Comparison of ENCODE assay signal across 22 cellular contexts in genomic region chr3:111578867-111579266, GRCh38. TPM values are rescaled to one million over a fixed set of nuclear protein-coding genes. Genes with fewer than 3 reads are reported as not detected.
A peak's percentile ranks its signal among the peaks of the same experiment; 100 is the strongest.
DNase-seq lines count a peak whose midpoint lies in the region; ATAC-seq, FAIRE-seq and TF ChIP-seq lines count a peak whose summit lies in the region.
"Had no signal": no experiment of that assay in that cellular context is flagged by ENCODE, and none has a peak within 500 bp of the region (broad histone marks: within the 10 kb centered on the region; RNA-seq: fewer than 3 reads in every experiment).

No MANE protein-coding gene starts in this region.

- H3K9me3 Mint-ChIP-seq in activated naive CD4-positive, alpha-beta T cell treated with anti-CD3 and anti-CD28 coated beads, Interleukin-2, amount 50 U/mL, for 24 hours, result no peaks in the 10 kb centered on the region
- H3K9me3 Mint-ChIP-seq in activated CD8-positive, alpha-beta T cell treated with anti-CD3 and anti-CD28 coated beads for 36 hours, result peaks cover 5% of the 10 kb centered on the region
- no peaks in the 10 kb centered on the region for H3K9me3 Mint-ChIP-seq in immature natural killer cell

- no peak for DNase-seq in activated naive CD4-positive, alpha-beta T cell treated with Interleukin-2 at 50 U/mL for 16 hours
- no peak for DNase-seq in activated CD8-positive, alpha-beta T cell treated with anti-CD3 and anti-CD28 coated beads for 36 hours
- DNase-seq in immature natural killer cell (no peak), aorta (no peak), kidney (no peak), prostate gland (ENCODE audit: low spot score) (no peak)
- DNase-seq: activated effector memory CD4-positive, alpha-beta T cell treated with anti-CD3 and anti-CD28 coated beads, Interleukin-2, amount 50 U/mL, for 16 hours; C1 segment of cervical spinal cord; cerebellar nuclear complex; H7; mammary epithelial cell; NCI-H1436; NCI-H446; nucleus accumbens; SHP77 had no signal

- H3K36me3 Mint-ChIP-seq in activated naive CD4-positive, alpha-beta T cell treated with anti-CD3 and anti-CD28 coated beads, Interleukin-2, amount 50 U/mL, for 24 hours, result peaks cover 35% of the 10 kb centered on the region
- peaks cover 77% of the 10 kb centered on the region for H3K36me3 Mint-ChIP-seq in activated CD8-positive, alpha-beta T cell treated with anti-CD3 and anti-CD28 coated beads for 36 hours (ENCODE audit: low read depth)
- peaks cover 23 to 36% (median 26%) of the 10 kb centered on the region in 3 donors for H3K36me3 Mint-ChIP-seq in immature natural killer cell

- peak overlapping the region; percentile 64 for H3K27ac Mint-ChIP-seq in activated naive CD4-positive, alpha-beta T cell treated with anti-CD3 and anti-CD28 coated beads, Interleukin-2, amount 50 U/mL, for 24 hours
- peak overlapping the region; percentile 73 for H3K27ac Mint-ChIP-seq in activated CD8-positive, alpha-beta T cell treated with anti-CD3 and anti-CD28 coated beads for 36 hours
- H3K27ac Mint-ChIP-seq in immature natural killer cell, result peak overlapping the region; percentile 38 to 72 (median 54)

- H3K4me1 Mint-ChIP-seq in activated naive CD4-positive, alpha-beta T cell treated with anti-CD3 and anti-CD28 coated beads, Interleukin-2, amount 50 U/mL, for 24 hours, result peaks cover 78% of the 10 kb centered on the region
- peaks cover 80% of the 10 kb centered on the region for H3K4me1 Mint-ChIP-seq in activated CD8-positive, alpha-beta T cell treated with anti-CD3 and anti-CD28 coated beads for 36 hours (ENCODE audit: low read depth)
- peaks cover 60 to 77% of the 10 kb centered on the region in 2 donors for H3K4me1 Mint-ChIP-seq in immature natural killer cell

- H3K4me3 ChIP-seq in aorta (ENCODE audit: low read length in 2 of 2), result no peak overlapping the region
- no peak overlapping the region for H3K4me3 ChIP-seq in kidney (ENCODE audit: low read length in 2 of 2)
- no peak overlapping the region for H3K4me3 ChIP-seq in prostate gland
- H3K4me3 ChIP-seq: suprapubic skin had no signal

- POLR2A ChIA-PET in activated CD8-positive, alpha-beta T cell treated with anti-CD3 and anti-CD28 coated beads for 36 hours (lab: Charles Lee), result interaction anchor here (1.0 to 2.3 kb wide), 6 partner anchors 8 to 37 kb away, joined by 3 to 14 read pairs (median 4); partner anchors contain the start of gene ZBED2

- H3K9ac ChIP-seq in kidney (ENCODE audit: low read length in 2 of 2), result no peak overlapping the region

- TF ChIP-seq CTCF in activated CD8-positive, alpha-beta T cell treated with anti-CD3 and anti-CD28 coated beads for 36 hours (IDR thresholded peaks at IDR 0.05), result no peak
- TF ChIP-seq CTCF in kidney (IDR thresholded peaks at IDR 0.05; ENCODE audit: borderline replicate concordance, extremely low read depth, insufficient read depth), result no peak
- no peak for TF ChIP-seq CTCF in prostate gland (IDR thresholded peaks at IDR 0.05)

- H3K27me3 ChIP-seq in aorta (ENCODE audit: control insufficient read depth in 1 of 2, insufficient read depth in 2 of 2, low read length in 1 of 2), result no peaks in the 10 kb centered on the region
- no peaks in the 10 kb centered on the region for H3K27me3 ChIP-seq in prostate gland (replicated peaks; ENCODE audit: insufficient read depth)
- H3K27me3 ChIP-seq: suprapubic skin had no signal

- CTCF ChIA-PET in activated CD8-positive, alpha-beta T cell treated with anti-CD3 and anti-CD28 coated beads for 36 hours (lab: Charles Lee), result interaction anchor here (1.0 to 3.9 kb wide), 12 partner anchors 10 to 138 kb away, joined by 3 to 63 read pairs (median 8); partner anchors contain the start of gene ZBED2

- no peak for FAIRE-seq in kidney (lab: Jason Lieb, UNC)
- FAIRE-seq: D721Med, GM12891 had no signal

- H3K27ac ChIP-seq in aorta (ENCODE audit: low read depth in 1 of 2, low read length in 2 of 2) (no peak overlapping the region), kidney (ENCODE audit: low read depth in 2 of 2, low read length in 2 of 2) (no peak overlapping the region), prostate gland (no peak overlapping the region)
- H3K27ac ChIP-seq: suprapubic skin had no signal

- WGBS in aorta, 2 donors, result 95% methylated on average over 4 of the region's 4 CpGs
- WGBS in prostate gland, result 91% methylated on average over 4 of the region's 4 CpGs

- no peaks in the 10 kb centered on the region for H3K27me3 Mint-ChIP-seq in activated naive CD4-positive, alpha-beta T cell treated with anti-CD3 and anti-CD28 coated beads, Interleukin-2, amount 50 U/mL, for 24 hours
- no peaks in the 10 kb centered on the region for H3K27me3 Mint-ChIP-seq in activated CD8-positive, alpha-beta T cell treated with anti-CD3 and anti-CD28 coated beads for 36 hours
- H3K27me3 Mint-ChIP-seq in immature natural killer cell (ENCODE audit: low read depth in 3 of 3), result no peaks in the 10 kb centered on the region

- no peaks in the 10 kb centered on the region for H3K4me1 ChIP-seq in aorta (ENCODE audit: control insufficient read depth in 1 of 2, insufficient read depth in 2 of 2, low read length in 2 of 2)
- no peaks in the 10 kb centered on the region for H3K4me1 ChIP-seq in kidney (ENCODE audit: control insufficient read depth in 1 of 2, insufficient read depth in 1 of 2, low read depth in 1 of 2, low read length in 2 of 2)
- no peaks in the 10 kb centered on the region for H3K4me1 ChIP-seq in prostate gland (replicated peaks)
- H3K4me1 ChIP-seq: suprapubic skin had no signal

- no peak overlapping the region for H3K4me3 Mint-ChIP-seq in activated naive CD4-positive, alpha-beta T cell treated with anti-CD3 and anti-CD28 coated beads, Interleukin-2, amount 50 U/mL, for 24 hours
- no peak overlapping the region for H3K4me3 Mint-ChIP-seq in activated CD8-positive, alpha-beta T cell treated with anti-CD3 and anti-CD28 coated beads for 36 hours
- H3K4me3 Mint-ChIP-seq in immature natural killer cell, result no peak overlapping the region

- TF ChIP-seq POLR2A in prostate gland (IDR thresholded peaks at IDR 0.05), result no peak

- no peak for ATAC-seq in activated CD8-positive, alpha-beta T cell treated with anti-CD3 and anti-CD28 coated beads for 36 hours
- no peak for ATAC-seq in aorta (ENCODE audit: low FRiP score)

- no peaks in the 10 kb centered on the region for H3K36me3 ChIP-seq in aorta (ENCODE audit: control insufficient read depth in 1 of 2, insufficient read depth in 2 of 2, low read length in 1 of 2)
- no peaks in the 10 kb centered on the region for H3K36me3 ChIP-seq in kidney (ENCODE audit: control insufficient read depth in 1 of 2, insufficient read depth in 2 of 2, low read length in 2 of 2)
- H3K36me3 ChIP-seq in prostate gland, result no peaks in the 10 kb centered on the region
- H3K36me3 ChIP-seq: suprapubic skin had no signal

- intact Hi-C loops in activated CD8-positive, alpha-beta T cell treated with anti-CD3 and anti-CD28 coated beads for 36 hours (cut with micrococcal nuclease), result loop anchor here (2.0 to 5.0 kb wide), 2 partner anchors 38 to 90 kb away; no protein-coding TSS in a partner anchor
- intact Hi-C loops in aorta (cut with DNase I) (no loop called here), kidney (cut with DNase I) (no loop called here), prostate gland (cut with DNase I) (no loop called here)

- H3K9me3 ChIP-seq in aorta (ENCODE audit: control insufficient read depth, low read length) (no peaks in the 10 kb centered on the region), kidney (ENCODE audit: control insufficient read depth in 1 of 2, low read length in 2 of 2) (no peaks in the 10 kb centered on the region), prostate gland (no peaks in the 10 kb centered on the region)
- H3K9me3 ChIP-seq: suprapubic skin had no signal

RNA-seq across cellular contexts. Expression of gene ZBED2, which starts 16.3 kb away (rescaled TPM):
- 100 to 1,000 TPM; 226 to 235 TPM for total RNA-seq in activated CD8-positive, alpha-beta T cell treated with anti-CD3 and anti-CD28 coated beads for 36 hours
- polyA plus RNA-seq in immature natural killer cell, result under 1 TPM in 1 of 3 donors, not detected in 2; 0.50 TPM
- not detected for total RNA-seq in aorta
- polyA plus RNA-seq in aorta, result not detected
- total RNA-seq in kidney, result 0.66 TPM
- 0.54 TPM for polyA plus RNA-seq in kidney (ENCODE audit: insufficient read depth, low read depth, low replicate concordance)
- total RNA-seq in prostate gland, result under 1 TPM in 1 of 2 donors, not detected in 1; 0.68 TPM
- total RNA-seq: H7, skeletal muscle tissue, urinary bladder had no signal

RNA-seq across cellular contexts. Expression of gene CD96, which starts 36.9 kb away (rescaled TPM):
- total RNA-seq in activated CD8-positive, alpha-beta T cell treated with anti-CD3 and anti-CD28 coated beads for 36 hours, result 100 to 1,000 TPM; 142 to 147 TPM
- polyA plus RNA-seq in immature natural killer cell, result 100 to 1,000 TPM; 206 to 251 (median 217) TPM
- total RNA-seq in aorta, result 1 to 10 TPM; 1.8 to 4.8 TPM
- polyA plus RNA-seq in aorta, result 1 to 10 TPM in 1 of 2 donors, under 1 TPM in 1; 0.10 to 1.6 TPM
- 9.5 TPM for total RNA-seq in kidney
- 0.09 TPM for polyA plus RNA-seq in kidney (ENCODE audit: insufficient read depth, low read depth, low replicate concordance)
- total RNA-seq in prostate gland, result 1 to 10 TPM in 1 of 2 donors, under 1 TPM in 1; 0.45 to 2.2 TPM
- total RNA-seq: Daoy, H7 had no signal

Comparison
In these comparisons a context has a peak if more than half of its experiments do, and no peak if none do; other contexts are left out.
1. RNA of gene ZBED2, which starts 16.3 kb away (total RNA-seq): 226 to 235 TPM in activated CD8-positive, alpha-beta T cell treated with anti-CD3 and anti-CD28 coated beads for 36 hours; 0.68 TPM in prostate gland, 0.66 TPM in kidney (single experiment) and not detected in aorta; every median in the first group is over 100 times any median in the second.
2. RNA of gene CD96, which starts 36.9 kb away (total RNA-seq): 142 to 147 TPM in activated CD8-positive, alpha-beta T cell treated with anti-CD3 and anti-CD28 coated beads for 36 hours; 9.5 TPM in kidney (single experiment), 1.8 to 4.8 TPM in aorta and 0.45 to 2.2 TPM in prostate gland; every median in the first group is over 10 times any median in the second.
3. Peak in every context shown above with its lines, with median percentiles within 50 percentile points of each other: H3K27ac Mint-ChIP-seq.